Comparison of ENCODE assay signal across 18 cellular contexts in genomic region chr17:82303944-82304808, GRCh38. TPM values are rescaled to one million over a fixed set of nuclear protein-coding genes. Genes with fewer than 3 reads are reported as not detected.
DNase-seq lines count a peak whose midpoint lies in the region; ATAC-seq and TF ChIP-seq lines count a peak whose summit lies in the region.
"Had no signal": no experiment of that assay in that cellular context is flagged by ENCODE, and none has a peak within 500 bp of the region (broad histone marks: within the 10 kb centered on the region; RNA-seq: fewer than 3 reads in every experiment).

No MANE protein-coding gene starts in this region.

- H3K4ac ChIP-seq in mesendoderm (ENCODE audit: low read depth, low read length), result no peak overlapping the region

- H3K27me3 Mint-ChIP-seq in activated CD4-positive, alpha-beta T cell treated with anti-CD3 and anti-CD28 coated beads, Interleukin-2, amount 10 ng/mL, durations not matched to agents 7 days and 5 days, result peaks cover 2% of the 10 kb centered on the region
- peaks cover 3% of the 10 kb centered on the region for H3K27me3 Mint-ChIP-seq in activated T-helper 2 cell treated with anti-CD3 and anti-CD28 coated beads, Interferon-gamma antibody, Interleukin-2, Interleukin-4, amounts not matched to agents 10 μg/mL and 5 μg/mL and 100 μg/mL, durations not matched to agents 14 hours and 24 hours and 36 hours (ENCODE audit: low read depth)
- H3K27me3 Mint-ChIP-seq in naive thymus-derived CD8-positive, alpha-beta T cell, result no peaks in the 10 kb centered on the region

- no peak for ATAC-seq in naive thymus-derived CD8-positive, alpha-beta T cell
- no peak for ATAC-seq in HG02571 (IDR thresholded peaks at IDR 0.05; ENCODE audit: unreplicated experiment)
- ATAC-seq: Panc1 had no signal

- H3K4me3 ChIP-seq in GM06990 (replicated peaks; ENCODE audit: low read depth, low read length) (no peak overlapping the region), mesendoderm (ENCODE audit: low read length) (no peak overlapping the region)

- peaks cover 80% of the 10 kb centered on the region for H3K4me1 Mint-ChIP-seq in activated CD4-positive, alpha-beta T cell treated with anti-CD3 and anti-CD28 coated beads, Interleukin-2, amount 10 ng/mL, durations not matched to agents 7 days and 5 days
- H3K4me1 Mint-ChIP-seq in activated T-helper 2 cell treated with anti-CD3 and anti-CD28 coated beads, Interferon-gamma antibody, Interleukin-2, Interleukin-4, amounts not matched to agents 10 μg/mL and 5 μg/mL and 100 μg/mL, durations not matched to agents 14 hours and 24 hours and 36 hours (ENCODE audit: low read depth), result peaks cover 49% of the 10 kb centered on the region
- peaks cover 38 to 90% (median 75%) of the 10 kb centered on the region in 4 donors for H3K4me1 Mint-ChIP-seq in naive thymus-derived CD8-positive, alpha-beta T cell

- no peaks in the 10 kb centered on the region for H3K27me3 ChIP-seq in GM06990 (replicated peaks; ENCODE audit: control insufficient read depth, insufficient read depth, low read length)
- H3K27me3 ChIP-seq in mesendoderm (ENCODE audit: insufficient read depth, low read length, poor library complexity), result no peaks in the 10 kb centered on the region

- H3K4me3 Mint-ChIP-seq in activated CD4-positive, alpha-beta T cell treated with anti-CD3 and anti-CD28 coated beads, Interleukin-2, amount 10 ng/mL, durations not matched to agents 7 days and 5 days, result peak overlapping the region; percentile 70
- no peak overlapping the region for H3K4me3 Mint-ChIP-seq in activated T-helper 2 cell treated with anti-CD3 and anti-CD28 coated beads, Interferon-gamma antibody, Interleukin-2, Interleukin-4, amounts not matched to agents 10 μg/mL and 5 μg/mL and 100 μg/mL, durations not matched to agents 14 hours and 24 hours and 36 hours (ENCODE audit: low read depth)
- H3K4me3 Mint-ChIP-seq in naive thymus-derived CD8-positive, alpha-beta T cell, result peak overlapping the region; percentile 50 to 97 (median 89)
- H3K4me3 Mint-ChIP-seq: dendritic cell treated with granulocyte-macrophage colony-stimulating factor and Interleukin-4, amounts not matched to agents 40 ng/mL and 50 ng/mL, for 4 days had no signal

- H3K4me2 ChIP-seq in mesendoderm (ENCODE audit: low read length), result no peak overlapping the region

- no peak overlapping the region for H3K27ac ChIP-seq in mesendoderm (ENCODE audit: low read depth, low read length)

- WGBS in mesendoderm (ENCODE audit: extremely low coverage, insufficient coverage, low lambda C conversion rate), result no CpG with 5 or more reads among the region's 26 CpGs

- H3K18ac ChIP-seq in mesendoderm (ENCODE audit: low read length), result no peak overlapping the region

- no peak overlapping the region for H2BK120ac ChIP-seq in mesendoderm (ENCODE audit: low read depth, low read length)

- POLR2A ChIA-PET in activated CD4-positive, alpha-beta T cell treated with anti-CD3 and anti-CD28 coated beads, Interleukin-2, amount 10 ng/mL, durations not matched to agents 7 days and 5 days (lab: Charles Lee), result interaction anchor here (1.8 kb wide), 1 partner anchor 11 kb away, joined by 7 read pairs; no protein-coding TSS in a partner anchor
- POLR2A ChIA-PET in naive thymus-derived CD8-positive, alpha-beta T cell (lab: Charles Lee), result interaction anchor here (0.5 to 12.7 kb wide), 8 partner anchors 7 to 213 kb away, joined by 3 to 344 read pairs (median 9); partner anchors contain the start of genes CD7 and NARF

- H3K36me3 ChIP-seq in GM06990 (ENCODE audit: control insufficient read depth, insufficient read depth, low read length) (no peaks in the 10 kb centered on the region), mesendoderm (ENCODE audit: control insufficient read depth, insufficient read depth, low read length) (no peaks in the 10 kb centered on the region)

- no peak overlapping the region for H2BK15ac ChIP-seq in mesendoderm (replicated peaks; ENCODE audit: low read depth)

- no peaks in the 10 kb centered on the region for H3K9me3 Mint-ChIP-seq in activated CD4-positive, alpha-beta T cell treated with anti-CD3 and anti-CD28 coated beads, Interleukin-2, amount 10 ng/mL, durations not matched to agents 7 days and 5 days
- no peaks in the 10 kb centered on the region for H3K9me3 Mint-ChIP-seq in activated T-helper 2 cell treated with anti-CD3 and anti-CD28 coated beads, Interferon-gamma antibody, Interleukin-2, Interleukin-4, amounts not matched to agents 10 μg/mL and 5 μg/mL and 100 μg/mL, durations not matched to agents 14 hours and 24 hours and 36 hours
- H3K9me3 Mint-ChIP-seq in naive thymus-derived CD8-positive, alpha-beta T cell, result no peaks in the 10 kb centered on the region
- H3K9me3 Mint-ChIP-seq: dendritic cell treated with granulocyte-macrophage colony-stimulating factor and Interleukin-4, amounts not matched to agents 40 ng/mL and 50 ng/mL, for 4 days had no signal

- H3K23ac ChIP-seq in mesendoderm (ENCODE audit: low read length), result no peak overlapping the region

- no peak overlapping the region for H4K8ac ChIP-seq in mesendoderm (ENCODE audit: low read depth, low read length)

- no peak overlapping the region for H3K56ac ChIP-seq in mesendoderm (ENCODE audit: low read length)

- DNase-seq in activated CD4-positive, alpha-beta T cell treated with anti-CD3 and anti-CD28 coated beads, Interleukin-2, amount 10 ng/mL, durations not matched to agents 7 days and 5 days, result no peak
- DNase-seq in activated CD4-positive, alpha-beta T cell treated with anti-CD3 and anti-CD28 coated beads for 48 hours, result no peak
- DNase-seq in GM06990 (ENCODE audit: extremely low read depth, insufficient read length), result peak; percentile 5
- no peak for DNase-seq in activated T-helper 2 cell treated with anti-CD3 and anti-CD28 coated beads, Interferon-gamma antibody, Interleukin-2, Interleukin-4, amounts not matched to agents 10 μg/mL and 5 μg/mL and 100 μg/mL, durations not matched to agents 14 hours and 24 hours and 36 hours (ENCODE audit: low spot score)
- peak in 1 of 10 donors; percentile 50 for DNase-seq in naive thymus-derived CD8-positive, alpha-beta T cell
- no peak for DNase-seq in stimulated activated CD4-positive, alpha-beta T cell treated with anti-CD3 and anti-CD28 coated beads, Interleukin-1b, Interleukin-23, amount 100 ng/mL, for 48 hours
- DNase-seq in mesendoderm, result no peak
- DNase-seq: ACHN, mammary epithelial cell, NCI-H187 treated with DMSO at 0.1 percent for 48 hours, NCI-H526, occipital lobe had no signal

- H4K5ac ChIP-seq in mesendoderm (ENCODE audit: low read length), result no peak overlapping the region

- no peaks in the 10 kb centered on the region for H3K79me1 ChIP-seq in mesendoderm (ENCODE audit: low read length)

- H2AK5ac ChIP-seq in mesendoderm (ENCODE audit: low read length), result no peak overlapping the region

- no peak overlapping the region for H3K9ac ChIP-seq in mesendoderm (ENCODE audit: low read length)

- TF ChIP-seq CTCF in GM06990 (IDR thresholded peaks at IDR 0.05; ENCODE audit: insufficient read depth, low read length, poor library complexity, severe bottlenecking), result no peak

- H2BK5ac ChIP-seq in mesendoderm (ENCODE audit: low read length), result no peak overlapping the region

- CTCF ChIA-PET in activated CD4-positive, alpha-beta T cell treated with anti-CD3 and anti-CD28 coated beads, Interleukin-2, amount 10 ng/mL, durations not matched to agents 7 days and 5 days (lab: Charles Lee), result interaction anchor here (0.5 to 7.7 kb wide), 9 partner anchors 8 to 49 kb away, joined by 3 to 58 read pairs (median 3); partner anchors contain the start of gene CD7

- no peaks in the 10 kb centered on the region for H3K36me3 Mint-ChIP-seq in activated CD4-positive, alpha-beta T cell treated with anti-CD3 and anti-CD28 coated beads, Interleukin-2, amount 10 ng/mL, durations not matched to agents 7 days and 5 days (ENCODE audit: low read depth)
- H3K36me3 Mint-ChIP-seq in activated T-helper 2 cell treated with anti-CD3 and anti-CD28 coated beads, Interferon-gamma antibody, Interleukin-2, Interleukin-4, amounts not matched to agents 10 μg/mL and 5 μg/mL and 100 μg/mL, durations not matched to agents 14 hours and 24 hours and 36 hours (ENCODE audit: low read depth), result no peaks in the 10 kb centered on the region
- no peaks in the 10 kb centered on the region for H3K36me3 Mint-ChIP-seq in naive thymus-derived CD8-positive, alpha-beta T cell

- H3K4me1 ChIP-seq in mesendoderm (ENCODE audit: control insufficient read depth, low read depth, low read length), result no peaks in the 10 kb centered on the region

- no peaks in the 10 kb centered on the region for H3K79me2 ChIP-seq in mesendoderm (ENCODE audit: control insufficient read depth, insufficient read depth, low read length)

- H3K27ac Mint-ChIP-seq in activated CD4-positive, alpha-beta T cell treated with anti-CD3 and anti-CD28 coated beads, Interleukin-2, amount 10 ng/mL, durations not matched to agents 7 days and 5 days, result peak overlapping the region; percentile 100
- peak overlapping the region; percentile 67 for H3K27ac Mint-ChIP-seq in activated T-helper 2 cell treated with anti-CD3 and anti-CD28 coated beads, Interferon-gamma antibody, Interleukin-2, Interleukin-4, amounts not matched to agents 10 μg/mL and 5 μg/mL and 100 μg/mL, durations not matched to agents 14 hours and 24 hours and 36 hours
- peak overlapping the region; percentile 24 to 100 (median 97) for H3K27ac Mint-ChIP-seq in naive thymus-derived CD8-positive, alpha-beta T cell
- H3K27ac Mint-ChIP-seq: dendritic cell treated with granulocyte-macrophage colony-stimulating factor and Interleukin-4, amounts not matched to agents 40 ng/mL and 50 ng/mL, for 4 days had no signal

- intact Hi-C loops in activated T-helper 2 cell treated with anti-CD3 and anti-CD28 coated beads, Interferon-gamma antibody, Interleukin-2, Interleukin-4, amounts not matched to agents 10 μg/mL and 5 μg/mL and 100 μg/mL, durations not matched to agents 14 hours and 24 hours and 36 hours (cut with micrococcal nuclease), result no loop called here

RNA-seq across cellular contexts. Expression of gene CD7, which starts 13.2 kb away (rescaled TPM):
- total RNA-seq in activated CD4-positive, alpha-beta T cell treated with anti-CD3 and anti-CD28 coated beads, Interleukin-2, amount 10 ng/mL, durations not matched to agents 7 days and 5 days, result 100 to 1,000 TPM; 285 to 292 TPM
- total RNA-seq in activated T-helper 2 cell treated with anti-CD3 and anti-CD28 coated beads, Interferon-gamma antibody, Interleukin-2, Interleukin-4, amounts not matched to agents 10 μg/mL and 5 μg/mL and 100 μg/mL, durations not matched to agents 14 hours and 24 hours and 36 hours, result 345 and 351 TPM in 2 replicates
- 10 to 100 TPM; 66.9 to 67.8 TPM for total RNA-seq in naive thymus-derived CD8-positive, alpha-beta T cell
- polyA plus RNA-seq in naive thymus-derived CD8-positive, alpha-beta T cell, result 100 to 1,000 TPM; 166 to 233 (median 205) TPM
- polyA plus RNA-seq in mesendoderm (2013, experiment 1 of 2), result 0.34 TPM
- 0.39 TPM for polyA plus RNA-seq in mesendoderm (2013, experiment 2 of 2)
- total RNA-seq: mammary epithelial cell, occipital lobe, temporal lobe had no signal
- polyA plus RNA-seq: fibroblast of lung, mammary epithelial cell had no signal

RNA-seq across cellular contexts. Expression of gene SECTM1, which starts 29.4 kb away (rescaled TPM):
- 10 to 100 TPM; 16.4 TPM for total RNA-seq in activated CD4-positive, alpha-beta T cell treated with anti-CD3 and anti-CD28 coated beads, Interleukin-2, amount 10 ng/mL, durations not matched to agents 7 days and 5 days
- 2.7 and 3.7 TPM in 2 replicates for total RNA-seq in activated T-helper 2 cell treated with anti-CD3 and anti-CD28 coated beads, Interferon-gamma antibody, Interleukin-2, Interleukin-4, amounts not matched to agents 10 μg/mL and 5 μg/mL and 100 μg/mL, durations not matched to agents 14 hours and 24 hours and 36 hours
- total RNA-seq in naive thymus-derived CD8-positive, alpha-beta T cell, result under 1 TPM in 1 of 2 experiments, not detected in 1; 0.18 TPM
- 1 to 10 TPM in 1 of 3 donors, not detected in 2; 1.2 TPM for polyA plus RNA-seq in naive thymus-derived CD8-positive, alpha-beta T cell
- polyA plus RNA-seq in mesendoderm (2013, experiment 1 of 2), result 0.03 TPM
- 0.01 TPM for polyA plus RNA-seq in mesendoderm (2013, experiment 2 of 2)

RNA-seq across cellular contexts. Expression of gene CSNK1D, which starts 30.7 kb away (rescaled TPM):
- 100 to 1,000 TPM; 115 to 142 TPM for total RNA-seq in activated CD4-positive, alpha-beta T cell treated with anti-CD3 and anti-CD28 coated beads, Interleukin-2, amount 10 ng/mL, durations not matched to agents 7 days and 5 days
- total RNA-seq in activated T-helper 2 cell treated with anti-CD3 and anti-CD28 coated beads, Interferon-gamma antibody, Interleukin-2, Interleukin-4, amounts not matched to agents 10 μg/mL and 5 μg/mL and 100 μg/mL, durations not matched to agents 14 hours and 24 hours and 36 hours, result 139 and 151 TPM in 2 replicates
- 100 to 1,000 TPM; 184 to 201 TPM for total RNA-seq in naive thymus-derived CD8-positive, alpha-beta T cell
- 10 to 100 TPM; 47.6 to 72.1 (median 48.6) TPM for polyA plus RNA-seq in naive thymus-derived CD8-positive, alpha-beta T cell
- 76.4 TPM for polyA plus RNA-seq in mesendoderm (2013, experiment 1 of 2)
- polyA plus RNA-seq in mesendoderm (2013, experiment 2 of 2), result 75.9 TPM

RNA-seq across cellular contexts. Expression of gene TEX19, which starts 54.9 kb away (rescaled TPM):
- under 1 TPM in 1 of 2 experiments, not detected in 1; 0.10 TPM for total RNA-seq in activated CD4-positive, alpha-beta T cell treated with anti-CD3 and anti-CD28 coated beads, Interleukin-2, amount 10 ng/mL, durations not matched to agents 7 days and 5 days
- not detected in 2 replicates for total RNA-seq in activated T-helper 2 cell treated with anti-CD3 and anti-CD28 coated beads, Interferon-gamma antibody, Interleukin-2, Interleukin-4, amounts not matched to agents 10 μg/mL and 5 μg/mL and 100 μg/mL, durations not matched to agents 14 hours and 24 hours and 36 hours
- total RNA-seq in naive thymus-derived CD8-positive, alpha-beta T cell, result not detected
- not detected for polyA plus RNA-seq in naive thymus-derived CD8-positive, alpha-beta T cell
- polyA plus RNA-seq in mesendoderm (2013, experiment 1 of 2), result 0.51 TPM
- 0.32 TPM for polyA plus RNA-seq in mesendoderm (2013, experiment 2 of 2)
- total RNA-seq: activated CD8-positive, alpha-beta memory T cell treated with anti-CD3 and anti-CD28 coated beads for 36 hours; mammary epithelial cell; occipital lobe; temporal lobe had no signal
- polyA plus RNA-seq: mammary epithelial cell had no signal
